Comparison of ENCODE assay signal across 1 cellular context in genomic region chr4:159979953-159980352, GRCh38.
TF ChIP-seq lines count a peak whose summit lies in the region.

No MANE protein-coding gene starts in this region.

TF ChIP-seq in GM23338, 12 proteins besides CTCF, POLR2A, EP300 and RAD21 (continued from another document):
- TF ChIP-seq ZNF114 (CRISPR knock-in tag; IDR thresholded peaks at IDR 0.05), result no peak
- TF ChIP-seq EZH2 (IDR thresholded peaks at IDR 0.05; ENCODE audit: low read depth, unreplicated experiment), result no peak
TF ChIP-seq in GM23338: peak in this region for 0.
